In genomic region chr5:150101019-150101418, GRCh38 we compare ENCODE assay signal across 20 cellular contexts. TPM values are rescaled to one million over a fixed set of nuclear protein-coding genes. Genes with fewer than 3 reads are reported as not detected.
"Had no signal": no experiment of that assay in that cellular context is flagged by ENCODE, and none has a peak within 500 bp of the region (broad histone marks: within the 10 kb centered on the region; RNA-seq: fewer than 3 reads in every experiment).

No MANE protein-coding gene starts in this region.

- H3K9me3 ChIP-seq: lower lobe of right lung, tibial nerve, uterus had no signal

- H3K9me3 Mint-ChIP-seq: activated T-helper 1 cell treated with anti-CD3 and anti-CD28 coated beads, Interleukin-12 subunit alpha, Interleukin-12 subunit beta, Interleukin-2, Interleukin-4 antibody, amounts not matched to agents 30 ng/mL and 10 ng/mL and 1 ng/mL, durations not matched to agents 14 hours and 24 hours and 36 hours; stimulated activated naive B cell treated with anti-CD40 and anti-IgM and Interleukin-4, amounts not matched to agents 10 μg/mL and 1 μg/mL and 100 μg/mL, for 72 hours; T-helper 1 cell treated with Interleukin-12 subunit alpha and Interleukin-12 subunit beta and Interleukin-4 antibody, amounts not matched to agents 30 μg/mL and 1 μg/mL, for 36 hours had no signal

- H3K27ac Mint-ChIP-seq: activated naive CD8-positive, alpha-beta T cell; activated T-helper 1 cell treated with anti-CD3 and anti-CD28 coated beads, Interleukin-12 subunit alpha, Interleukin-12 subunit beta, Interleukin-2, Interleukin-4 antibody, amounts not matched to agents 30 ng/mL and 10 ng/mL and 1 ng/mL, durations not matched to agents 14 hours and 24 hours and 36 hours; stimulated activated naive B cell treated with anti-CD40 and anti-IgM and Interleukin-4, amounts not matched to agents 10 μg/mL and 1 μg/mL and 100 μg/mL, for 72 hours; T-helper 1 cell treated with Interleukin-12 subunit alpha and Interleukin-12 subunit beta and Interleukin-4 antibody, amounts not matched to agents 30 μg/mL and 1 μg/mL, for 36 hours had no signal

- H3K36me3 ChIP-seq: lower lobe of right lung, tibial nerve, uterus had no signal

- H3K27me3 ChIP-seq: tibial nerve, uterus had no signal

- H3K4me3 ChIP-seq: lower lobe of right lung, tibial nerve, uterus had no signal

- DNase-seq: activated CD4-positive, alpha-beta T cell treated with anti-CD3 and anti-CD28 coated beads, Interleukin-2, amount 50 U/mL, for 4 hours; activated CD4-positive, CD25-positive, alpha-beta regulatory T cell treated with anti-CD3 and anti-CD28 coated beads, Interleukin-2, amount 50 U/mL, for 72 hours; activated gamma-delta T cell treated with Interleukin-2 at 50 U/mL for 16 hours; activated T-cell treated with anti-CD3 and anti-CD28 coated beads for 4 hours; amniotic stem cell; effector CD8-positive, alpha-beta T cell; lower lobe of right lung; occipital lobe; posterior cingulate gyrus; stimulated activated naive B cell treated with anti-CD40 and anti-IgM and Interleukin-4, amounts not matched to agents 10 μg/mL and 1 μg/mL and 100 μg/mL, for 72 hours; uterus had no signal

- H3K27ac ChIP-seq: lower lobe of right lung, tibial nerve, uterus had no signal

- H3K4me3 Mint-ChIP-seq: activated naive CD8-positive, alpha-beta T cell; activated T-helper 1 cell treated with anti-CD3 and anti-CD28 coated beads, Interleukin-12 subunit alpha, Interleukin-12 subunit beta, Interleukin-2, Interleukin-4 antibody, amounts not matched to agents 30 ng/mL and 10 ng/mL and 1 ng/mL, durations not matched to agents 14 hours and 24 hours and 36 hours; stimulated activated naive B cell treated with anti-CD40 and anti-IgM and Interleukin-4, amounts not matched to agents 10 μg/mL and 1 μg/mL and 100 μg/mL, for 72 hours; T-helper 1 cell treated with Interleukin-12 subunit alpha and Interleukin-12 subunit beta and Interleukin-4 antibody, amounts not matched to agents 30 μg/mL and 1 μg/mL, for 36 hours had no signal

- H3K36me3 Mint-ChIP-seq: activated naive CD8-positive, alpha-beta T cell had no signal

- H3K4me1 ChIP-seq: tibial nerve, uterus had no signal

RNA-seq across cellular contexts. Expression of gene CSF1R, which starts 14.7 kb away (rescaled TPM):
- total RNA-seq: endothelial cell of umbilical vein, glomerular endothelial cell, renal cortical epithelial cell had no signal
- polyA plus RNA-seq: endothelial cell of umbilical vein, keratinocyte, neural cell had no signal

RNA-seq across cellular contexts. Expression of gene PDGFRB, which starts 54.6 kb away (rescaled TPM):
- polyA plus RNA-seq: neural cell had no signal
